8 cellular contexts compared by ENCODE assay signal in the genomic region with DNA sequence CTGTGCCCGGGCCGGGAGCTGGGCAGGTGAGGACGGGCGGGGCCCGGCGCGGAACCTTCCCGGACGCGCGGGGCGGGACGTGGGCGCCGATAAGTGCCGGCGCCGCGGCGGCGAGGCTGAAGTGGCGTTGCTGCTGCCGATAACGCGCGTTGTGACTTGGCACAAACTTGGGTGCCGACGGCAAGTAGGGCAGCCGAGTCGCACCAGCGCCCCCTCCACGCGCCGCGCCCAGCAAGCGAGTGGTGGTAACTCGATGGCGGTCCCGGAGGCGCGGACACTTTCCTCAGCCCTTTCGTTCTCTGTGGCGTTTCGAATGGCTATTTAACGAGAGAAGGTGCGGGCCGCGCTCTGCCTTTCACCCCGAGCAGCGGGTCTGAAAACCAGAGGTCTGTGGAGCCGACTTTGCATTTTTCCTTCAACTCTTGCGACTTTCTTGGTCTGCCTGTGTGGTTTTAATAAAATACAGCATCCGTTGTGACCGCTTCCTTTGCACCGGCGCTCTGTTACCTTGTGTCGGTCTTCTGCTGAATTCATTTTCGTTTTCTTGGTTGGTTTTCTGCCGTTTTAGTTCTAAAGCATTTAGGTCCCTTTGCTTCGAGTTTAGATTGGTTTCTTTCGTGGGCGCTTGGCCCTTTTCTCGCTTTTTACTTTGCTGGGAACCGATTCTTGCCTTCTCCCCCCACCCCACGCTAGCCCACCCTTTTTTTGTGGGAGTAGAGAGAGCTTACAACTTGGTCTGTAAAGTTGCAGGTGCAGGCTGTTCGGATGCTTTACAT. TPM values are rescaled to one million over a fixed set of nuclear protein-coding genes. Genes with fewer than 3 reads are reported as not detected.
DNase-seq lines count a peak whose midpoint lies in the region; ATAC-seq, FAIRE-seq and TF ChIP-seq lines count a peak whose summit lies in the region.

No MANE protein-coding gene starts in this region.

- H4K20me1 ChIP-seq in GM23248 (ENCODE audit: insufficient read depth) (peaks cover 7% of the 10 kb centered on the region; the same call in 1 of the 2 replicates), GM12878 (ENCODE audit: control insufficient read depth, insufficient read depth) (no peaks in the 10 kb centered on the region)

- SMC1A ChIA-PET in GM12878 (lab: Charles Lee; ENCODE audit: uncharacterized antibody, unreplicated experiment): interaction anchor here (0.7 to 9.8 kb wide), 46 partner anchors 8 to 651 kb away, joined by 3 to 307 read pairs (median 7); a partner anchor contains a TSS

- intact Hi-C loops in GM12878 (cut with micrococcal nuclease; ENCODE audit: unreplicated experiment): loop anchor here (1.0 to 2.0 kb wide), 2 partner anchors 138 to 255 kb away; no protein-coding TSS in a partner anchor

- no peak for TF ChIP-seq EP300 in GM12878 (IDR thresholded peaks at IDR 0.05; ENCODE audit: borderline replicate concordance in 1 of 2, control insufficient read depth in 1 of 2, low read depth in 2 of 2, low read length in 2 of 2)

- H3K4me1 ChIP-seq in ES-I3 (ENCODE audit: insufficient read depth, low read length): peaks cover 15% of the 10 kb centered on the region
- peaks cover 40% of the 10 kb centered on the region for H3K4me1 ChIP-seq in GM23248 (ENCODE audit: insufficient read depth)
- peaks cover 10% of the 10 kb centered on the region for H3K4me1 ChIP-seq in GM12878 (ENCODE audit: control insufficient read depth, insufficient read depth, low read length)

- H3K36me3 ChIP-seq in ES-I3 (ENCODE audit: insufficient read depth, low read length): no peaks in the 10 kb centered on the region
- no peaks in the 10 kb centered on the region for H3K36me3 ChIP-seq in GM23248 (ENCODE audit: low read depth)
- H3K36me3 ChIP-seq in GM12878 (ENCODE audit: control insufficient read depth in 2 of 2, insufficient read depth in 2 of 2, low read length in 1 of 2): no peaks in the 10 kb centered on the region

- H3K9ac ChIP-seq in ES-I3 (ENCODE audit: low read depth, low read length): peak overlapping the region; percentile 86
- peak overlapping the region; percentile 97 for H3K9ac ChIP-seq in GM23248
- peak overlapping the region; percentile 78 for H3K9ac ChIP-seq in GM12878 (ENCODE audit: control insufficient read depth, insufficient read depth, low read length)

- H3F3A ChIP-seq in GM23248 (ENCODE audit: insufficient read depth): peaks cover 34% of the 10 kb centered on the region

- peak in 2 of 3 experiments; percentile 18 to 27; a peak in 1 of 6 replicates for TF ChIP-seq CTCF in GM12878 (IDR thresholded peaks at IDR 0.05 in 2 of 3, conservative IDR thresholded peaks at IDR 0.05 in 1 of 3; ENCODE audit: control insufficient read depth in 2 of 3, extremely low read depth in 1 of 3, insufficient read depth in 1 of 3, low read depth in 3 of 3, low read length in 3 of 3)

- peak overlapping the region; percentile 98 for H3K4me3 ChIP-seq in GM23248
- H3K4me3 ChIP-seq in GM12878: peak overlapping the region; percentile 84
- H3K4me3 ChIP-seq in iPS-18c (ENCODE audit: insufficient read depth, low read depth, low read length): peak overlapping the region; percentile 90
- H3K4me3 ChIP-seq in skin epidermis: peak overlapping the region; percentile 85 to 100 (median 93)

- ATAC-seq in GM12878: peak; percentile 13

- H3K27ac ChIP-seq in GM23248 (peak overlapping the region; percentile 91), GM12878 (ENCODE audit: control insufficient read depth, insufficient read depth) (peak overlapping the region; percentile 98), skin epidermis (peak overlapping the region; percentile 86 to 99 (median 94))

- POLR2A ChIA-PET in GM12878 (lab: Charles Lee): interaction anchor here (0.8 to 9.8 kb wide), 18 partner anchors 11 to 254 kb away, joined by 3 to 138 read pairs (median 6); a partner anchor contains a TSS

- TF ChIP-seq POLR2A in GM12878 (IDR thresholded peaks at IDR 0.05; ENCODE audit: low read depth, low read length): peak; percentile 10; the same call in 1 of the 2 replicates

- no peak for TF ChIP-seq RAD21 in GM12878 (IDR thresholded peaks at IDR 0.05; ENCODE audit: insufficient read depth, low read depth, low read length)

- DNase-seq in GM23248 (peak; percentile 75), Kasumi-1 (lab: John Stamatoyannopoulos, UW) (peak; percentile 79 to 87), T-helper 22 cell (ENCODE audit: low read depth) (peak; percentile 47), GM12878 (ENCODE audit: low read depth, low spot score) (no peak), NCI-H2029 (lab: John Stamatoyannopoulos, UW) (no peak)

- RAD21 ChIA-PET in GM12878 (lab: Charles Lee; ENCODE audit: unreplicated experiment): interaction anchor here (0.8 to 12.2 kb wide), 57 partner anchors 8 to 643 kb away, joined by 3 to 516 read pairs (median 8); a partner anchor contains a TSS

- H3K9me3 ChIP-seq in ES-I3 (ENCODE audit: control insufficient read depth, insufficient read depth, low read length): no peaks in the 10 kb centered on the region
- no peaks in the 10 kb centered on the region for H3K9me3 ChIP-seq in GM23248 (ENCODE audit: low read depth)
- no peaks in the 10 kb centered on the region for H3K9me3 ChIP-seq in GM12878 (replicated peaks; ENCODE audit: control insufficient read depth, insufficient read depth, low read length)
- H3K9me3 ChIP-seq in iPS-18c (ENCODE audit: control insufficient read depth, insufficient read depth, low read length): peaks cover 2% of the 10 kb centered on the region

- H3K4me2 ChIP-seq in GM23248 (ENCODE audit: unreplicated experiment) (peak overlapping the region; percentile 86), GM12878 (ENCODE audit: control insufficient read depth, insufficient read depth) (peak overlapping the region; percentile 88)

- no peak overlapping the region for H2AFZ ChIP-seq in GM23248
- H2AFZ ChIP-seq in GM12878 (ENCODE audit: control insufficient read depth, low read depth, low read length): no peak overlapping the region

- in situ Hi-C loops in GM23248 (cut with MboI) (loop anchor here (25.0 kb wide), 1 partner anchor 254 kb away; no protein-coding TSS in a partner anchor), GM12878 (cut with MboI) (loop anchor here (5.0 to 10.0 kb wide), 3 partner anchors 111 to 254 kb away; no protein-coding TSS in a partner anchor)

- no peaks in the 10 kb centered on the region for H3K27me3 ChIP-seq in GM23248 (replicated peaks; ENCODE audit: insufficient read depth)
- H3K27me3 ChIP-seq in GM12878 (replicated peaks in 1 of 2; ENCODE audit: control insufficient read depth in 2 of 2, insufficient read depth in 2 of 2, low read length in 1 of 2): no peaks in the 10 kb centered on the region

- BruUV-seq in GM12878 (replicated peaks; lab: Mats Ljungman, UMichigan): no TSS peak

- H3K9me2 ChIP-seq in GM23248 (ENCODE audit: insufficient read depth): no peaks in the 10 kb centered on the region

- CTCF ChIA-PET in GM12878 (lab: Yijun Ruan, JAX): interaction anchor here (0.7 to 12.5 kb wide), 71 partner anchors 8 to 1641 kb away, joined by 3 to 456 read pairs (median 9); a partner anchor contains a TSS

- FAIRE-seq in GM12878 (lab: Jason Lieb, UNC): no peak

- H3K79me2 ChIP-seq in GM23248 (ENCODE audit: insufficient read depth) (peaks cover 57% of the 10 kb centered on the region), GM12878 (ENCODE audit: control insufficient read depth, insufficient read depth, low read length) (peaks cover 58% of the 10 kb centered on the region)

- 1 to 3% methylated on average over 36 to 65 of the region's 66 CpGs for WGBS in GM23248 (ENCODE audit: low coverage in 1 of 2, low lambda C conversion rate in 2 of 2, missing lambda C conversion rate in 2 of 2), 2 experiments
- WGBS in GM12878 (ENCODE audit: insufficient coverage, insufficient replicate concordance, low lambda C conversion rate, missing lambda C conversion rate): under 1% methylated on average over 58 of the region's 66 CpGs

TF ChIP-seq in GM12878, 131 proteins besides CTCF, POLR2A, EP300 and RAD21 (continues in another document):
- TF ChIP-seq CEBPB (IDR thresholded peaks at IDR 0.05; ENCODE audit: borderline replicate concordance in 1 of 2, low read depth in 2 of 2, low read length in 2 of 2): no peak

RNA-seq across cellular contexts. Expression of a gene that starts 0.7 kb away (rescaled TPM):
- 132 and 137 TPM in 2 replicates for total RNA-seq in GM23248 (2014; rRNA removed; shearing (Covaris generic))
- polyA plus RNA-seq in GM23248 (2016; fragmentation: Nextera tagmentation; extraction: Ambion mirVana) (102 TPM in 2 replicates), GM12878 (2011; rRNA removed) (77.4 and 138 TPM in 2 replicates), GM12878 (2014; fragmentation: Illumina TruSeq; extraction: Trizol) (74.9 and 104 TPM in 2 replicates), GM12878 (2014; fragmentation: Nextera tagmentation; extraction: Ambion mirVana) (10 to 100 TPM; 18.5 to 27.6 TPM), GM12878 (2014; rRNA removed) (51.7 and 66.6 TPM in 2 replicates), GM12878 (2016; fragmentation: Nextera tagmentation; extraction: Ambion mirVana) (10 to 100 TPM; 91.0 to 91.6 TPM)
- total RNA-seq in GM12878 (2013; cell fraction: nucleolus; rRNA removed): 94.4 and 99.8 TPM in 2 replicates
- total RNA-seq in GM12878 (2014; rRNA removed) (65.9 and 80.7 TPM in 2 replicates), GM12878 (2014; rRNA removed; fragmentation: Illumina TruSeq; extraction: Trizol) (72.3 and 76.6 TPM in 2 replicates), GM12878 (2021) (60.9 and 65.6 TPM in 2 replicates)
- polyA plus RNA-seq in GM12878 (2011; ENCODE audit: low read depth): 51.0 TPM
- 24.4 and 26.9 TPM in 2 replicates for polyA plus RNA-seq in GM12878 (2011; cell fraction: cytosol; rRNA removed)
- 39.7 and 43.6 TPM in 2 replicates for polyA plus RNA-seq in GM12878 (2011; cell fraction: nucleus; rRNA removed)
- polyA plus RNA-seq in GM12878 (2012): 60.4 and 72.7 TPM in 2 replicates
- polyA minus RNA-seq in GM12878 (2011; rRNA and poly(A)+ RNA removed): 21.0 and 30.4 TPM in 2 replicates
- polyA minus RNA-seq in GM12878 (2011; cell fraction: cytosol; rRNA and poly(A)+ RNA removed): 16.0 and 19.9 TPM in 2 replicates
- polyA minus RNA-seq in GM12878 (2011; cell fraction: nucleus; rRNA and poly(A)+ RNA removed): 20.2 and 32.9 TPM in 2 replicates

Comparison
In these comparisons a context has a peak if more than half of its experiments do, and no peak if none do; other contexts are left out.
1. DNase-seq: peak in GM23248 (single experiment), Kasumi-1 (2 of 2) and T-helper 22 cell (single experiment); none in GM12878 (single experiment) and NCI-H2029 (single experiment).
2. Peak in every context shown above with its lines, with median percentiles within 50 percentile points of each other: H3K9ac ChIP-seq, H3K27ac ChIP-seq and H3K4me3 ChIP-seq.